Comparison of ENCODE assay signal across 8 cellular contexts in the genomic region with DNA sequence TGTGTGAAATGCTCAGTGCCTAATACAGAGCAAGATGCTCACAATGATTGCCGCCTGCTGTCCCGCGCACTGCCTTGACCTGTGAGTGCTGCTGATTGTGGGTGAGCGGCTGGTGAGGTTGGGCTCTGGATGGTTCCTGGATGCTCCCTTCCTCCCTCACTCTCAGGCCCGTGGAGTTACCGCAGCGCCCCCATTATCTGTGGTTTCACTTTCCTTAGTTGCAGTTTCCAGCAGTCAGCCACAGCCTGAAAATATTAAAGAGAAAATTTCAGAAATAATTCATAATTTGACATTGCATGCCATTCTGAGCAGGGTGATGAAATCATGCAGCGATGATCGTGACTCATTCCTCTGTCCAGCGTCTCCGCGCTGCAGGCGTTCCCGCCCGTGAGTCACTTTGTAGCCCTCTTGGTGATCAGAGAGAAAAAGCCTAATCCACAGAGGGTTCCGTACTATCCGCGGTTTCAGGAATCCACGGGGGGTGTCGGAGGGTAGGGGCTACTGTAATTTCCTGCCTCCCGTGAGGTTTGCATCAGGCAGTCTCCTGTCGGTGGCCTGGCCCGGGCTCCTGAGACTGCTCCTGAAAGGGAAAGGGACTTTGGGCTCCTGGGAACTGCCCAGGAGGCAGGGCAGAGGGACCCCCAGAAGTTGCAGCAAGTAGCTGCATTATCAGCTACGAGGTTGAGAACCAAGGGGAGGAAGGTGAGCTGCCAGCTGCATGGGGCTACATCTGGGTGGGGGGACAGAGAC. TPM values are rescaled to one million over a fixed set of nuclear protein-coding genes. Genes with fewer than 3 reads are reported as not detected.
DNase-seq lines count a peak whose midpoint lies in the region; ATAC-seq and TF ChIP-seq lines count a peak whose summit lies in the region.

No MANE protein-coding gene starts in this region.

- H3K9me3 Mint-ChIP-seq in CD14-positive monocyte: peaks cover 0 to 4% (median 0%) of the 10 kb centered on the region in 7 donors
- peaks cover 0 to 2% (median 0%) of the 10 kb centered on the region in 11 donors for H3K9me3 Mint-ChIP-seq in naive thymus-derived CD4-positive, alpha-beta T cell

- H3K27me3 Mint-ChIP-seq in CD14-positive monocyte (ENCODE audit: low read depth in 3 of 3): peaks cover 2 to 11% (median 4%) of the 10 kb centered on the region in 3 donors
- H3K27me3 Mint-ChIP-seq in naive thymus-derived CD4-positive, alpha-beta T cell: no peaks in the 10 kb centered on the region

- POLR2A ChIA-PET in naive thymus-derived CD4-positive, alpha-beta T cell (lab: Charles Lee): interaction anchor here (1.5 to 2.9 kb wide), 2 partner anchors 10 to 138 kb away, joined by 7 to 22 read pairs; a partner anchor contains a TSS

- H3K27ac ChIP-seq in naive thymus-derived CD4-positive, alpha-beta T cell (ENCODE audit: low read depth, low read length): no peak overlapping the region
- no peak overlapping the region for H3K27ac ChIP-seq in WERI-Rb-1

- peak overlapping the region; percentile 89 to 96 (median 94) for H3K27ac Mint-ChIP-seq in CD14-positive monocyte
- peak overlapping the region in 5 of 9 donors; percentile 50 to 56 (median 55) for H3K27ac Mint-ChIP-seq in naive thymus-derived CD4-positive, alpha-beta T cell

- H3K4me1 ChIP-seq in naive thymus-derived CD4-positive, alpha-beta T cell (ENCODE audit: control insufficient read depth in 2 of 2, insufficient read depth in 2 of 2, low read length in 2 of 2): peaks cover 0 to 5% of the 10 kb centered on the region in 2 donors

- DNase-seq in CD14-positive monocyte (ENCODE audit: low spot score): peak; percentile 92
- DNase-seq in NCI-H226: peak; percentile 86
- peak; percentile 92 for DNase-seq in dermis blood vessel endothelial cell
- DNase-seq in naive thymus-derived CD4-positive, alpha-beta T cell: no peak
- DNase-seq in NAMALWA (ENCODE audit: low spot score): no peak
- DNase-seq in WERI-Rb-1: no peak
- no peak for DNase-seq in GDM1 (lab: John Stamatoyannopoulos, UW)
- no peak for DNase-seq in stimulated activated CD4-positive, alpha-beta T cell treated with anti-CD3 and anti-CD28 coated beads, Interleukin-4, amount 100 ng/mL, for 1 hour

- peaks cover 6 to 26% (median 7%) of the 10 kb centered on the region in 3 experiments for H3K36me3 ChIP-seq in naive thymus-derived CD4-positive, alpha-beta T cell (ENCODE audit: control insufficient read depth in 2 of 3, insufficient read depth in 3 of 3, low read length in 3 of 3)
- peaks cover 25% of the 10 kb centered on the region for H3K36me3 ChIP-seq in WERI-Rb-1

- no peak overlapping the region for H3K4me3 ChIP-seq in naive thymus-derived CD4-positive, alpha-beta T cell (ENCODE audit: low read length)
- no peak overlapping the region for H3K4me3 ChIP-seq in WERI-Rb-1 (ENCODE audit: low read depth, low read length)

- TF ChIP-seq CTCF in CD14-positive monocyte (IDR thresholded peaks at IDR 0.05) (no peak), WERI-Rb-1 (IDR thresholded peaks at IDR 0.05; ENCODE audit: low read depth, low read length) (no peak)

- no peaks in the 10 kb centered on the region for H3K9me3 ChIP-seq in naive thymus-derived CD4-positive, alpha-beta T cell (ENCODE audit: control insufficient read depth in 2 of 3, low read length in 3 of 3)
- no peaks in the 10 kb centered on the region for H3K9me3 ChIP-seq in WERI-Rb-1 (ENCODE audit: severe bottlenecking)

- H3K4me3 Mint-ChIP-seq in CD14-positive monocyte: peak overlapping the region; percentile 68 to 81
- H3K4me3 Mint-ChIP-seq in naive thymus-derived CD4-positive, alpha-beta T cell: no peak overlapping the region

- peaks cover 23 to 25% of the 10 kb centered on the region in 2 donors for H3K36me3 Mint-ChIP-seq in CD14-positive monocyte
- H3K36me3 Mint-ChIP-seq in naive thymus-derived CD4-positive, alpha-beta T cell: peaks cover 0 to 15% (median 5%) of the 10 kb centered on the region in 5 donors

- CTCF ChIA-PET in naive thymus-derived CD4-positive, alpha-beta T cell (lab: Charles Lee): interaction anchor here (0.6 to 11.7 kb wide), 4 partner anchors 13 to 155 kb away, joined by 3 to 262 read pairs (median 3); no protein-coding TSS in a partner anchor

- peak; percentile 55 for ATAC-seq in naive thymus-derived CD4-positive, alpha-beta T cell

- H3K27me3 ChIP-seq in naive thymus-derived CD4-positive, alpha-beta T cell (ENCODE audit: control insufficient read depth in 2 of 2, insufficient read depth in 2 of 2, low read length in 2 of 2): no peaks in the 10 kb centered on the region
- H3K27me3 ChIP-seq in WERI-Rb-1 (ENCODE audit: insufficient read depth, low read depth, severe bottlenecking): no peaks in the 10 kb centered on the region

- peaks cover 41% of the 10 kb centered on the region for H3K4me1 Mint-ChIP-seq in CD14-positive monocyte
- peaks cover 0 to 20% (median 6%) of the 10 kb centered on the region in 7 donors for H3K4me1 Mint-ChIP-seq in naive thymus-derived CD4-positive, alpha-beta T cell

- intact Hi-C loops in CD14-positive monocyte (cut with micrococcal nuclease): loop anchor here in 1 of 2 donors (2.0 to 5.0 kb wide), 2 partner anchors 32 to 41 kb away; no protein-coding TSS in a partner anchor
- intact Hi-C loops in naive thymus-derived CD4-positive, alpha-beta T cell (cut with micrococcal nuclease): loop anchor here in 1 of 2 donors (5.0 kb wide), 1 partner anchor 66 kb away; a partner anchor contains a TSS

RNA-seq across cellular contexts. Expression of a gene that starts 10.6 kb away (rescaled TPM):
- 100 to 1,000 TPM; 604 to 698 TPM for polyA plus RNA-seq in CD14-positive monocyte
- 2,901 and 3,143 TPM in 2 replicates for total RNA-seq in dermis blood vessel endothelial cell
- total RNA-seq in naive thymus-derived CD4-positive, alpha-beta T cell: 1,000 to 10,000 TPM; 1,611 to 3,932 (median 3,789) TPM
- polyA plus RNA-seq in naive thymus-derived CD4-positive, alpha-beta T cell: 1,000 to 10,000 TPM; 4,573 to 5,509 TPM

RNA-seq across cellular contexts. Expression of a gene that starts 41.0 kb away (rescaled TPM):
- 10 to 100 TPM; 18.0 to 39.6 TPM for polyA plus RNA-seq in CD14-positive monocyte
- 0.98 and 1.0 TPM in 2 replicates for total RNA-seq in dermis blood vessel endothelial cell
- total RNA-seq in naive thymus-derived CD4-positive, alpha-beta T cell: 1 to 10 TPM in 2 of 5 experiments, under 1 TPM in 3; 0.12 to 7.0 (median 0.92) TPM
- 1 to 10 TPM; 1.9 to 2.5 TPM for polyA plus RNA-seq in naive thymus-derived CD4-positive, alpha-beta T cell

Comparison
In these comparisons a context has a peak if more than half of its experiments do, and no peak if none do; other contexts are left out.
1. DNase-seq: peak in CD14-positive monocyte (single experiment), NCI-H226 (single experiment) and dermis blood vessel endothelial cell (single experiment); none in naive thymus-derived CD4-positive, alpha-beta T cell (0 of 9), NAMALWA (single experiment), WERI-Rb-1 (single experiment), GDM1 (single experiment) and stimulated activated CD4-positive, alpha-beta T cell treated with anti-CD3 and anti-CD28 coated beads, Interleukin-4, amount 100 ng/mL, for 1 hour (single experiment).
2. H3K4me3 Mint-ChIP-seq: peak in CD14-positive monocyte (2 of 2); none in naive thymus-derived CD4-positive, alpha-beta T cell (0 of 10).